Comparison of ENCODE assay signal across 17 cellular contexts in the genomic region with DNA sequence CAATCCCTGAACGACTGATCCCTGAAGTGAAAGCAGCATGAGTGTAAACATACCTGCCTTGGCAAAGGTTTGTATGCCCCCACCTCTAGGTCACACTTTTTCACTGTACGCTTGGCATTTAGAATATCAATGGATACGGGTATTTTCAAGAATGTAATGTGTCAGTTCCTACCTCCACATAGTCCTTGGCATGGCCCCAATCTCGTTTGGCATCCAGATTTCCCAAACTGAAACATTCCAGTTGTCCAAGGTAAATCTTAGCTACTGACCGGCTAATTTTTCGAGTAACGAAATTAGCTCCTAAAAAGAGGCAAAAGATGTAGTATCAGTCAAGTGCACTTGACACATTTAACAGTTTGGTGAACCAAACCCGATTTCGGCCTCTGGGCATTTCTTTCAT.
"Had no signal": no experiment of that assay in that cellular context is flagged by ENCODE, and none has a peak within 500 bp of the region (broad histone marks: within the 10 kb centered on the region; RNA-seq: fewer than 3 reads in every experiment).

No MANE protein-coding gene starts in this region.

- H3K9me3 ChIP-seq: tibial nerve had no signal

- H3K4me1 ChIP-seq: foreskin keratinocyte, left ventricle myocardium inferior, lower lobe of right lung, psoas muscle had no signal

- H3K27ac ChIP-seq: foreskin keratinocyte, left ventricle myocardium inferior, lower lobe of right lung, psoas muscle, skin epidermis, tibial nerve had no signal

- H3K4me3 ChIP-seq: left ventricle myocardium inferior, lower lobe of right lung, psoas muscle, skin epidermis, tibial nerve had no signal

- FAIRE-seq: colon, keratinocyte had no signal

- H3K27me3 ChIP-seq: foreskin keratinocyte, tibial nerve had no signal

- ATAC-seq: foreskin keratinocyte, lower lobe of right lung, psoas muscle, sciatic nerve had no signal

- DNase-seq: dermis blood vessel endothelial cell; foreskin keratinocyte; immature natural killer cell; left ventricle myocardium inferior; lower lobe of right lung; mesenchymal stem cell; naive B cell; occipital lobe; psoas muscle; retina; stimulated activated CD4-positive, alpha-beta T cell treated with anti-CD3 and anti-CD28 coated beads, Interleukin-12 subunit alpha, Interleukin-12 subunit beta, amount 100 ng/mL, for 4 hours; stimulated activated naive CD4-positive, alpha-beta T cell had no signal

- H3K36me3 ChIP-seq: lower lobe of right lung had no signal
